8 cellular contexts compared by ENCODE assay signal in the genomic region with DNA sequence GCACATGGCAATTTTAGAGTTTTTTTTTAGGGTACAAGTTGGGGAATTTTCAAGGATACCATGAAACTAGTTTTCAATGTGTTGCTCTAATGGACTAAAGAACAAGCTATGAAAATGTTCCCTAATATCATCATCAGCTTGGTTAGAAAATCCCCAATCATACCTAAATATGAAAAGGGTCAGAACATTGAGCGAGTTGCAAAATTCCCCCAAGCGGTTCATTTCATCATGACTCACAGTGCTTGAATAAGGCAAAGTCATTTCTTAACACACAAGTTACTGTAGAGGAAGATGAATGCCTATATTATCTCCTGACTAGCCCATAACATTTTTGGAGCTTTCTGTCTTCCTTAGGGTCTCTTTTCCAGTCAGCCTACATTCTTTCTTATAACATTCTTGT.
DNase-seq lines count a peak whose midpoint lies in the region; ATAC-seq and TF ChIP-seq lines count a peak whose summit lies in the region.

No MANE protein-coding gene starts in this region.

- peaks cover 72% of the 10 kb centered on the region for H3K4me1 Mint-ChIP-seq in CD4-positive, alpha-beta T cell (ENCODE audit: low read depth)
- H3K4me1 Mint-ChIP-seq in activated T-helper 1 cell treated with anti-CD3 and anti-CD28 coated beads, Interleukin-12 subunit alpha, Interleukin-12 subunit beta, Interleukin-2, Interleukin-4 antibody, amounts not matched to agents 30 ng/mL and 10 ng/mL and 1 ng/mL, durations not matched to agents 14 hours and 24 hours and 36 hours (ENCODE audit: low read depth): peaks cover 71% of the 10 kb centered on the region
- peaks cover 5% of the 10 kb centered on the region for H3K4me1 Mint-ChIP-seq in progenitor cell of endocrine pancreas (ENCODE audit: low read depth)

- no peak overlapping the region for H4K12ac ChIP-seq in trophoblast cell (ENCODE audit: low read depth, low read length)

- CTCF ChIA-PET in CD4-positive, alpha-beta T cell (lab: Charles Lee): interaction anchor here (0.9 to 1.4 kb wide), 2 partner anchors 61 to 62 kb away, joined by 3 to 4 read pairs; no protein-coding TSS in a partner anchor

- H3K79me1 ChIP-seq in trophoblast cell (ENCODE audit: low read length): no peaks in the 10 kb centered on the region

- H3K14ac ChIP-seq in trophoblast cell (ENCODE audit: low read length): no peak overlapping the region

- H4K8ac ChIP-seq in trophoblast cell (ENCODE audit: low read depth, low read length): no peak overlapping the region

- no peak overlapping the region for H2BK5ac ChIP-seq in trophoblast cell (ENCODE audit: low read depth, low read length, poor library complexity)

- H4K91ac ChIP-seq in trophoblast cell (ENCODE audit: low read depth, low read length): no peak overlapping the region

- no peaks in the 10 kb centered on the region for H3K36me3 ChIP-seq in trophoblast cell (ENCODE audit: control insufficient read depth in 1 of 2, insufficient read depth in 2 of 2, low read length in 2 of 2)

- no peaks in the 10 kb centered on the region for H3K4me1 ChIP-seq in trophoblast cell (ENCODE audit: control insufficient read depth in 1 of 2, insufficient read depth in 2 of 2, low read length in 2 of 2)

- no peak overlapping the region for H2AK5ac ChIP-seq in trophoblast cell (ENCODE audit: low read length)

- intact Hi-C loops in CD4-positive, alpha-beta T cell (cut with DNase I, micrococcal nuclease): loop anchor here in 1 of 2 experiments (2.0 kb wide), 1 partner anchor 62 kb away; a partner anchor contains a TSS
- intact Hi-C loops in activated T-helper 1 cell treated with anti-CD3 and anti-CD28 coated beads, Interleukin-12 subunit alpha, Interleukin-12 subunit beta, Interleukin-2, Interleukin-4 antibody, amounts not matched to agents 30 ng/mL and 10 ng/mL and 1 ng/mL, durations not matched to agents 14 hours and 24 hours and 36 hours (cut with micrococcal nuclease): loop anchor here (1.0 kb wide), 5 partner anchors 10 to 63 kb away; a partner anchor contains a TSS

- no peak overlapping the region for H3K23ac ChIP-seq in trophoblast cell (ENCODE audit: low read length)

- no peak overlapping the region for H2BK120ac ChIP-seq in trophoblast cell (ENCODE audit: insufficient read depth, low read length, poor library complexity)

- no peak overlapping the region for H3K4me3 Mint-ChIP-seq in CD4-positive, alpha-beta T cell
- H3K4me3 Mint-ChIP-seq in activated T-helper 1 cell treated with anti-CD3 and anti-CD28 coated beads, Interleukin-12 subunit alpha, Interleukin-12 subunit beta, Interleukin-2, Interleukin-4 antibody, amounts not matched to agents 30 ng/mL and 10 ng/mL and 1 ng/mL, durations not matched to agents 14 hours and 24 hours and 36 hours: no peak overlapping the region
- no peak overlapping the region for H3K4me3 Mint-ChIP-seq in progenitor cell of endocrine pancreas (ENCODE audit: low read depth)

- H3K4me3 ChIP-seq in trophoblast cell (ENCODE audit: low read depth, low read length): no peak overlapping the region

- H3K4me2 ChIP-seq in trophoblast cell (ENCODE audit: low read length): no peak overlapping the region

- H3K27ac ChIP-seq in CD4-positive, alpha-beta T cell (ENCODE audit: low read depth, low read length): no peak overlapping the region
- H3K27ac ChIP-seq in trophoblast cell (ENCODE audit: low read depth, low read length): no peak overlapping the region

- ATAC-seq in CD4-positive, alpha-beta T cell (ENCODE audit: poor library complexity): peak; percentile 66
- ATAC-seq in GM19455 (IDR thresholded peaks at IDR 0.05; ENCODE audit: unreplicated experiment) (peak; percentile 69), HG03460 (IDR thresholded peaks at IDR 0.05; ENCODE audit: unreplicated experiment) (peak; percentile 76)

- no peak overlapping the region for H3K4ac ChIP-seq in trophoblast cell (ENCODE audit: low read depth, low read length)

- no peak overlapping the region for H2BK12ac ChIP-seq in trophoblast cell (ENCODE audit: low read length)

- no peaks in the 10 kb centered on the region for H3K9me3 Mint-ChIP-seq in CD4-positive, alpha-beta T cell
- H3K9me3 Mint-ChIP-seq in activated T-helper 1 cell treated with anti-CD3 and anti-CD28 coated beads, Interleukin-12 subunit alpha, Interleukin-12 subunit beta, Interleukin-2, Interleukin-4 antibody, amounts not matched to agents 30 ng/mL and 10 ng/mL and 1 ng/mL, durations not matched to agents 14 hours and 24 hours and 36 hours: no peaks in the 10 kb centered on the region
- no peaks in the 10 kb centered on the region for H3K9me3 Mint-ChIP-seq in progenitor cell of endocrine pancreas (ENCODE audit: low read depth)

- H3K27me3 Mint-ChIP-seq in CD4-positive, alpha-beta T cell: no peaks in the 10 kb centered on the region
- no peaks in the 10 kb centered on the region for H3K27me3 Mint-ChIP-seq in activated T-helper 1 cell treated with anti-CD3 and anti-CD28 coated beads, Interleukin-12 subunit alpha, Interleukin-12 subunit beta, Interleukin-2, Interleukin-4 antibody, amounts not matched to agents 30 ng/mL and 10 ng/mL and 1 ng/mL, durations not matched to agents 14 hours and 24 hours and 36 hours (ENCODE audit: insufficient read depth)
- H3K27me3 Mint-ChIP-seq in progenitor cell of endocrine pancreas: no peaks in the 10 kb centered on the region

- H3K79me2 ChIP-seq in trophoblast cell (ENCODE audit: control insufficient read depth, insufficient read depth, low read length, poor library complexity): no peaks in the 10 kb centered on the region

- no CpG with 5 or more reads among the region's 2 CpGs for WGBS in trophoblast cell (ENCODE audit: extremely low coverage, insufficient coverage, insufficient read length)

- H3K27ac Mint-ChIP-seq in CD4-positive, alpha-beta T cell: peak overlapping the region; percentile 55
- peak overlapping the region; percentile 95 for H3K27ac Mint-ChIP-seq in activated T-helper 1 cell treated with anti-CD3 and anti-CD28 coated beads, Interleukin-12 subunit alpha, Interleukin-12 subunit beta, Interleukin-2, Interleukin-4 antibody, amounts not matched to agents 30 ng/mL and 10 ng/mL and 1 ng/mL, durations not matched to agents 14 hours and 24 hours and 36 hours
- no peak overlapping the region for H3K27ac Mint-ChIP-seq in progenitor cell of endocrine pancreas

- POLR2A ChIA-PET in CD4-positive, alpha-beta T cell (lab: Charles Lee): no interaction called here

- H3K9ac ChIP-seq in trophoblast cell (ENCODE audit: low read length): no peak overlapping the region

- H3K18ac ChIP-seq in trophoblast cell (ENCODE audit: low read length): no peak overlapping the region

- peak in 1 of 10 experiments; percentile 0 for DNase-seq in CD4-positive, alpha-beta T cell
- peak; percentile 22 for DNase-seq in activated T-helper 1 cell treated with anti-CD3 and anti-CD28 coated beads, Interleukin-12 subunit alpha, Interleukin-12 subunit beta, Interleukin-2, Interleukin-4 antibody, amounts not matched to agents 30 ng/mL and 10 ng/mL and 1 ng/mL, durations not matched to agents 14 hours and 24 hours and 36 hours (ENCODE audit: low spot score)
- DNase-seq in trophoblast cell (peak; percentile 86 to 93), T-helper 9 cell (no peak), cerebellum (ENCODE audit: low spot score) (no peak), progenitor cell of endocrine pancreas (ENCODE audit: low spot score, unreplicated experiment) (no peak)

- no peaks in the 10 kb centered on the region for H3K27me3 ChIP-seq in CD4-positive, alpha-beta T cell (ENCODE audit: control insufficient read depth, insufficient read depth, low read length)
- H3K27me3 ChIP-seq in trophoblast cell (ENCODE audit: insufficient read depth, low read length): no peaks in the 10 kb centered on the region

- H3K9me3 ChIP-seq in CD4-positive, alpha-beta T cell (ENCODE audit: control insufficient read depth, low read length): no peaks in the 10 kb centered on the region
- no peaks in the 10 kb centered on the region for H3K9me3 ChIP-seq in trophoblast cell (ENCODE audit: insufficient read depth, low read depth, low read length)

- H2AFZ ChIP-seq in trophoblast cell (ENCODE audit: insufficient read depth, low read length, poor library complexity): no peak overlapping the region

- H3K36me3 Mint-ChIP-seq in CD4-positive, alpha-beta T cell (ENCODE audit: low read depth): peaks cover 35% of the 10 kb centered on the region
- peaks cover 32% of the 10 kb centered on the region for H3K36me3 Mint-ChIP-seq in activated T-helper 1 cell treated with anti-CD3 and anti-CD28 coated beads, Interleukin-12 subunit alpha, Interleukin-12 subunit beta, Interleukin-2, Interleukin-4 antibody, amounts not matched to agents 30 ng/mL and 10 ng/mL and 1 ng/mL, durations not matched to agents 14 hours and 24 hours and 36 hours (ENCODE audit: low read depth)
- no peaks in the 10 kb centered on the region for H3K36me3 Mint-ChIP-seq in progenitor cell of endocrine pancreas (ENCODE audit: insufficient read depth)

- TF ChIP-seq CTCF in CD4-positive, alpha-beta T cell (IDR thresholded peaks at IDR 0.05): no peak
- no peak for TF ChIP-seq CTCF in progenitor cell of endocrine pancreas (IDR thresholded peaks at IDR 0.05; ENCODE audit: unreplicated experiment)

Comparison
In these comparisons a context has a peak if more than half of its experiments do, and no peak if none do; other contexts are left out.
1. DNase-seq: peak in activated T-helper 1 cell treated with anti-CD3 and anti-CD28 coated beads, Interleukin-12 subunit alpha, Interleukin-12 subunit beta, Interleukin-2, Interleukin-4 antibody, amounts not matched to agents 30 ng/mL and 10 ng/mL and 1 ng/mL, durations not matched to agents 14 hours and 24 hours and 36 hours (single experiment) and trophoblast cell (2 of 2); none in T-helper 9 cell (single experiment), cerebellum (single experiment) and progenitor cell of endocrine pancreas (single experiment).
2. Peak in every context shown above with its lines, with median percentiles within 50 percentile points of each other: ATAC-seq.